In genomic region chr1:221779771-221780170, GRCh38 we compare ENCODE assay signal across 27 cellular contexts. TPM values are rescaled to one million over a fixed set of nuclear protein-coding genes. Genes with fewer than 3 reads are reported as not detected.
DNase-seq lines count a peak whose midpoint lies in the region; ATAC-seq, FAIRE-seq and TF ChIP-seq lines count a peak whose summit lies in the region.
"Had no signal": no experiment of that assay in that cellular context is flagged by ENCODE, and none has a peak within 500 bp of the region (broad histone marks: within the 10 kb centered on the region; RNA-seq: fewer than 3 reads in every experiment).

No MANE protein-coding gene starts in this region.

- in situ Hi-C loops in transverse colon (cut with MboI; ENCODE audit: low pct_ligation_motif_present in 1 of 4, low pct_unique_long_range_greater_than_20kb in 1 of 4, low sequenced_read_pairs in 3 of 4): no loop called here

- H3K36me3 Mint-ChIP-seq in activated naive CD4-positive, alpha-beta T cell treated with anti-CD3 and anti-CD28 coated beads for 36 hours (ENCODE audit: low read depth): no peaks in the 10 kb centered on the region
- no peaks in the 10 kb centered on the region for H3K36me3 Mint-ChIP-seq in stimulated activated memory B cell treated with anti-CD40 and anti-IgM and Interleukin-4, amounts not matched to agents 10 μg/mL and 1 μg/mL and 100 μg/mL, for 72 hours

- TF ChIP-seq EP300 in transverse colon (IDR thresholded peaks at IDR 0.05; ENCODE audit: low read depth): no peak

- no peaks in the 10 kb centered on the region for H3K9me3 Mint-ChIP-seq in activated naive CD4-positive, alpha-beta T cell treated with anti-CD3 and anti-CD28 coated beads for 36 hours
- H3K9me3 Mint-ChIP-seq in stimulated activated memory B cell treated with anti-CD40 and anti-IgM and Interleukin-4, amounts not matched to agents 10 μg/mL and 1 μg/mL and 100 μg/mL, for 72 hours: no peaks in the 10 kb centered on the region

- intact Hi-C loops in activated naive CD4-positive, alpha-beta T cell treated with anti-CD3 and anti-CD28 coated beads for 36 hours (cut with micrococcal nuclease): no loop called here
- intact Hi-C loops in transverse colon (cut with DNase I; ENCODE audit: low total_unique reads): no loop called here

- DNase-seq in activated naive CD4-positive, alpha-beta T cell treated with anti-CD3 and anti-CD28 coated beads for 36 hours: peak; percentile 28
- no peak for DNase-seq in activated naive CD4-positive, alpha-beta T cell treated with anti-CD3 and anti-CD28 coated beads, Interleukin-2, amount 50 U/mL, for 16 hours
- DNase-seq in bronchial epithelial cell (ENCODE audit: low read depth) (peak; percentile 33), SW 1271 (lab: John Stamatoyannopoulos, UW) (no peak), transverse colon (no peak)
- DNase-seq: adrenal gland; C1 segment of cervical spinal cord; DMS 273 treated with DMSO at 0.1 percent for 48 hours; H7; left cardiac atrium; mesenchymal stem cell; NCI-H1417 treated with DMSO at 0.1 percent for 48 hours; NCI-H524; NK-92 treated with Interleukin-12 subunit alpha and Interleukin-12 subunit beta, amount 100 ng/mL, for 24 hours; ovary; spleen; stimulated activated CD4-positive, alpha-beta T cell treated with anti-CD3 and anti-CD28 coated beads, Interleukin-4, amount 100 ng/mL, for 1 hour; stimulated activated naive CD8-positive, alpha-beta T cell treated with anti-CD3 and anti-CD28 coated beads, Interleukin-15, Interleukin-2, amounts not matched to agents 100 U/mL and 50 U/mL, for 24 hours; trophoblast cell had no signal

- no peak overlapping the region for H3K9ac ChIP-seq in OCI-LY3 (ENCODE audit: low read length)

- WGBS in transverse colon (ENCODE audit: low coverage in 1 of 2), 2 donors: 75% methylated on average over 1 of the region's 1 CpG; no CpG with 5 or more reads in 1 of the 2 donors

- H2AFZ ChIP-seq in OCI-LY3 (ENCODE audit: low read depth, low read length): no peak overlapping the region

- H3K4me1 ChIP-seq in OCI-LY3 (ENCODE audit: low read length) (peaks cover 81% of the 10 kb centered on the region), transverse colon (peaks cover 0 to 8% (median 0%) of the 10 kb centered on the region in 4 donors)
- H3K4me1 ChIP-seq: adrenal gland, breast epithelium, right atrium auricular region had no signal

- H4K20me1 ChIP-seq in OCI-LY3 (ENCODE audit: insufficient read depth, low read length): no peaks in the 10 kb centered on the region

- no peak overlapping the region for H3K27ac Mint-ChIP-seq in activated naive CD4-positive, alpha-beta T cell treated with anti-CD3 and anti-CD28 coated beads for 36 hours
- peak overlapping the region; percentile 67 for H3K27ac Mint-ChIP-seq in stimulated activated memory B cell treated with anti-CD40 and anti-IgM and Interleukin-4, amounts not matched to agents 10 μg/mL and 1 μg/mL and 100 μg/mL, for 72 hours

- H3K4me3 Mint-ChIP-seq in activated naive CD4-positive, alpha-beta T cell treated with anti-CD3 and anti-CD28 coated beads for 36 hours: no peak overlapping the region
- H3K4me3 Mint-ChIP-seq in stimulated activated memory B cell treated with anti-CD40 and anti-IgM and Interleukin-4, amounts not matched to agents 10 μg/mL and 1 μg/mL and 100 μg/mL, for 72 hours: no peak overlapping the region

- no peaks in the 10 kb centered on the region for H3K36me3 ChIP-seq in OCI-LY3 (replicated peaks; ENCODE audit: low read depth, low read length)
- no peaks in the 10 kb centered on the region for H3K36me3 ChIP-seq in bronchial epithelial cell (ENCODE audit: control insufficient read depth, insufficient read depth, low read length)
- H3K36me3 ChIP-seq in transverse colon: no peaks in the 10 kb centered on the region
- H3K36me3 ChIP-seq: adrenal gland, breast epithelium, ovary, right atrium auricular region, spleen had no signal

- H3K4me1 Mint-ChIP-seq in activated naive CD4-positive, alpha-beta T cell treated with anti-CD3 and anti-CD28 coated beads for 36 hours (ENCODE audit: low read depth): peaks cover 84% of the 10 kb centered on the region
- peaks cover 78% of the 10 kb centered on the region for H3K4me1 Mint-ChIP-seq in stimulated activated memory B cell treated with anti-CD40 and anti-IgM and Interleukin-4, amounts not matched to agents 10 μg/mL and 1 μg/mL and 100 μg/mL, for 72 hours

- H3K27me3 ChIP-seq in OCI-LY3 (ENCODE audit: low read depth, low read length) (peaks cover 9% of the 10 kb centered on the region; the same call in 1 of the 2 replicates), bronchial epithelial cell (ENCODE audit: control insufficient read depth, insufficient read depth, low read length) (no peaks in the 10 kb centered on the region), transverse colon (no peaks in the 10 kb centered on the region)
- H3K27me3 ChIP-seq: adrenal gland, breast epithelium, ovary, right atrium auricular region, spleen had no signal

- no peak for ATAC-seq in stimulated activated memory B cell treated with anti-CD40 and anti-IgM and Interleukin-4, amounts not matched to agents 10 μg/mL and 1 μg/mL and 100 μg/mL, for 72 hours
- no peak for ATAC-seq in HG02981 (IDR thresholded peaks at IDR 0.05; ENCODE audit: unreplicated experiment)
- ATAC-seq: HepG2; left cardiac atrium; stimulated activated naive CD8-positive, alpha-beta T cell treated with anti-CD3 and anti-CD28 coated beads, Interleukin-15, Interleukin-2, amounts not matched to agents 100 U/mL and 50 U/mL, for 24 hours had no signal

- no peaks in the 10 kb centered on the region for H3K27me3 Mint-ChIP-seq in activated naive CD4-positive, alpha-beta T cell treated with anti-CD3 and anti-CD28 coated beads for 36 hours (ENCODE audit: low read depth)
- H3K27me3 Mint-ChIP-seq in stimulated activated memory B cell treated with anti-CD40 and anti-IgM and Interleukin-4, amounts not matched to agents 10 μg/mL and 1 μg/mL and 100 μg/mL, for 72 hours: no peaks in the 10 kb centered on the region

- FAIRE-seq in bronchial epithelial cell (lab: Jason Lieb, UNC): peak; percentile 64
- FAIRE-seq: G401.6, HepG2 had no signal

- H3K9me3 ChIP-seq in OCI-LY3 (ENCODE audit: insufficient read depth, low read length): no peaks in the 10 kb centered on the region
- no peaks in the 10 kb centered on the region for H3K9me3 ChIP-seq in transverse colon
- H3K9me3 ChIP-seq: adrenal gland, breast epithelium, ovary, right atrium auricular region, spleen had no signal

- no peaks in the 10 kb centered on the region for H3K79me2 ChIP-seq in OCI-LY3 (ENCODE audit: low read length)

- no peak for TF ChIP-seq POLR2A in transverse colon (IDR thresholded peaks at IDR 0.05)

- H3K4me3 ChIP-seq in OCI-LY3 (ENCODE audit: low read length): no peak overlapping the region
- no peak overlapping the region for H3K4me3 ChIP-seq in bronchial epithelial cell (ENCODE audit: low read depth, low read length)
- H3K4me3 ChIP-seq in transverse colon: no peak overlapping the region
- H3K4me3 ChIP-seq: adrenal gland, breast epithelium, coronary artery, ovary, right atrium auricular region, spleen had no signal

- CTCF ChIA-PET in activated naive CD4-positive, alpha-beta T cell treated with anti-CD3 and anti-CD28 coated beads for 36 hours (lab: Charles Lee): interaction anchor here (0.6 to 1.4 kb wide), 2 partner anchors 9 to 10 kb away, joined by 4 read pairs; no protein-coding TSS in a partner anchor

- H3K4me2 ChIP-seq in OCI-LY3 (ENCODE audit: low read length): no peak overlapping the region

- TF ChIP-seq CTCF in OCI-LY3 (IDR thresholded peaks at IDR 0.05; ENCODE audit: low read depth, low read length) (no peak), bronchial epithelial cell (IDR thresholded peaks at IDR 0.05; ENCODE audit: insufficient read depth, low read length, severe bottlenecking) (no peak), transverse colon (IDR thresholded peaks at IDR 0.05) (no peak)

- H3K27ac ChIP-seq in OCI-LY3 (ENCODE audit: low read length): peak overlapping the region; percentile 96
- H3K27ac ChIP-seq in transverse colon: no peak overlapping the region
- H3K27ac ChIP-seq: adrenal gland, breast epithelium, coronary artery, ovary, right atrium auricular region had no signal

RNA-seq across cellular contexts. Expression of gene DUSP10, which starts 37.9 kb away (rescaled TPM):
- 1 to 10 TPM; 9.1 TPM for total RNA-seq in activated naive CD4-positive, alpha-beta T cell treated with anti-CD3 and anti-CD28 coated beads for 36 hours
- 9.9 and 36.6 TPM in 2 replicates for total RNA-seq in bronchial epithelial cell
- 1 to 10 TPM; 1.6 to 7.2 (median 4.9) TPM for total RNA-seq in transverse colon

Comparison
In these comparisons a context has a peak if more than half of its experiments do, and no peak if none do; other contexts are left out.
1. DNase-seq: peak in activated naive CD4-positive, alpha-beta T cell treated with anti-CD3 and anti-CD28 coated beads for 36 hours (single experiment) and bronchial epithelial cell (single experiment); none in activated naive CD4-positive, alpha-beta T cell treated with anti-CD3 and anti-CD28 coated beads, Interleukin-2, amount 50 U/mL, for 16 hours (single experiment), SW 1271 (0 of 2) and transverse colon (single experiment).